27 cellular contexts compared by ENCODE assay signal in genomic region chr9:117029341-117029740, GRCh38.
"Had no signal": no experiment of that assay in that cellular context is flagged by ENCODE, and none has a peak within 500 bp of the region (broad histone marks: within the 10 kb centered on the region; RNA-seq: fewer than 3 reads in every experiment).

No MANE protein-coding gene starts in this region.

- H3K36me3 ChIP-seq: lower lobe of right lung, neural progenitor cell, neutrophil, ovary, right atrium auricular region, spleen, suprapubic skin, thoracic aorta, tibial artery, upper lobe of right lung, uterus had no signal

- H3K4me3 ChIP-seq: lower lobe of right lung, neural progenitor cell, ovary, right atrium auricular region, spleen, suprapubic skin, thoracic aorta, tibial artery, upper lobe of right lung, uterus had no signal

- H2AFZ ChIP-seq: neural progenitor cell had no signal

- H3K27me3 ChIP-seq: neural progenitor cell, neutrophil, ovary, right atrium auricular region, suprapubic skin, tibial artery, upper lobe of right lung, uterus had no signal

- ATAC-seq: left cardiac atrium; left lobe of liver; lower lobe of right lung; natural killer cell; sciatic nerve; stimulated activated effector memory CD8-positive, alpha-beta T cell treated with anti-CD3 and anti-CD28 coated beads, Interleukin-12 subunit alpha, Interleukin-12 subunit beta, amount 100 ng/mL, for 72 hours; upper lobe of right lung had no signal

- H3K9ac ChIP-seq: neural progenitor cell had no signal

- DNase-seq: hippocampal formation; kidney glomerular epithelial cell; left cardiac atrium; lower lobe of right lung; mammary epithelial cell; mesenchymal stem cell; naive B cell; natural killer cell; nephron progenitor cell; occipital lobe; ovary; small intestine; spleen; stimulated activated CD4-positive, alpha-beta T cell treated with anti-CD3 and anti-CD28 coated beads, Interleukin-4, amount 100 ng/mL, for 24 hours; stimulated activated naive CD4-positive, alpha-beta T cell; tibial artery; trophoblast cell; upper lobe of right lung; uterus had no signal

- H3K27ac ChIP-seq: lower lobe of right lung, neural progenitor cell, neutrophil, ovary, right atrium auricular region, spleen, suprapubic skin, thoracic aorta, tibial artery, upper lobe of right lung, uterus had no signal

- H3K4me1 ChIP-seq: lower lobe of right lung, neural progenitor cell, spleen, suprapubic skin, upper lobe of right lung, uterus had no signal

- H3K9me3 ChIP-seq: lower lobe of right lung, neutrophil, ovary, right atrium auricular region, spleen, suprapubic skin, thoracic aorta, tibial artery, upper lobe of right lung, uterus had no signal

- H3K4me2 ChIP-seq: neural progenitor cell had no signal
